ENCODE assay signal across 8 cellular contexts in the genomic region with DNA sequence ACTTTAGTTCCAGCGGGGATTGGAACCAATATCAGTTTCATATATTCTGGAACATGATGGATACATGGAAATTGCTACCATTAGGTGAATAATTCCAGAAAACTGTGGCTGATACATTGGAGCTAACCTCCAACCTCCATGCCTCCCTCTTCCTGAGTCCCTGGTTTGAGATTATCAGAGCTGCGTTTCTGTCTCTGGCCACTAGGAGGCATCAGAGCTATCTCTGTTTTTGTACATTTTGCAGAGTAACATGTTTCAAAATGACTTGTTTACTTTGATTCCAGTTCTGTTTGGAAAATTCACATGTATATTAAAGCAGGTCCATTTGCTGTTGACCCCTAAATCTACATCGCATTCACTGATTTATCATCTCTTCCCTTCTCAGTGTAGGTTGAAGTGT. TPM values are rescaled to one million over a fixed set of nuclear protein-coding genes. Genes with fewer than 3 reads are reported as not detected.
A peak's percentile ranks its signal among the peaks of the same experiment; 100 is the strongest.
DNase-seq lines count a peak whose midpoint lies in the region; ATAC-seq, FAIRE-seq and TF ChIP-seq lines count a peak whose summit lies in the region.

No MANE protein-coding gene starts in this region.

- no peaks in the 10 kb centered on the region for H3K27me3 ChIP-seq in bronchial epithelial cell (ENCODE audit: control insufficient read depth, insufficient read depth, low read length)

- DNase-seq in EL (peak; percentile 30), RWPE1 (ENCODE audit: low spot score) (no peak), bronchial epithelial cell (ENCODE audit: low read depth) (peak; percentile 12), medulla oblongata (ENCODE audit: extremely low spot score) (peak; percentile 3), NCI-H446 treated with DMSO at 0.1 percent for 48 hours (lab: John Stamatoyannopoulos, UW) (no peak), SKM-1 (lab: John Stamatoyannopoulos, UW; ENCODE audit: unreplicated experiment) (no peak)

- TF ChIP-seq CTCF in RWPE1 (conservative IDR thresholded peaks at IDR 0.05; ENCODE audit: low read depth) (peak; percentile 35), bronchial epithelial cell (IDR thresholded peaks at IDR 0.05; ENCODE audit: insufficient read depth, low read length, severe bottlenecking) (peak; percentile 65)

- H3K4me3 ChIP-seq in bronchial epithelial cell (ENCODE audit: low read depth, low read length) = no peak overlapping the region

- POLR2A ChIA-PET in RWPE1 (lab: Yijun Ruan, JAX; ENCODE audit: low non-redundant PET) = no interaction called here

- no peaks in the 10 kb centered on the region for H3K36me3 ChIP-seq in bronchial epithelial cell (ENCODE audit: control insufficient read depth, insufficient read depth, low read length)

- FAIRE-seq in bronchial epithelial cell (lab: Jason Lieb, UNC) = no peak

- CTCF ChIA-PET in RWPE1 (lab: Yijun Ruan, JAX) = interaction anchor here (0.7 kb wide), 1 partner anchor 12 kb away, joined by 3 read pairs; no protein-coding TSS in a partner anchor

- ATAC-seq in GM21786 (IDR thresholded peaks at IDR 0.05; ENCODE audit: unreplicated experiment) (peak; percentile 64), HG03342 (IDR thresholded peaks at IDR 0.05; ENCODE audit: unreplicated experiment) (no peak)

- H3K27ac ChIP-seq in RWPE1 = no peak overlapping the region

RNA-seq across cellular contexts. Expression of gene RAB40AL, which starts 2.4 kb away (rescaled TPM):
- 0.26 and 0.38 TPM in 2 replicates for total RNA-seq in bronchial epithelial cell

Comparison
In these comparisons a context has a peak if more than half of its experiments do, and no peak if none do; other contexts are left out.
1. DNase-seq: peak in EL (single experiment), bronchial epithelial cell (single experiment) and medulla oblongata (single experiment); none in RWPE1 (single experiment), NCI-H446 treated with DMSO at 0.1 percent for 48 hours (single experiment) and SKM-1 (single experiment).